ENCODE assay signal across 24 cellular contexts in genomic region chr2:217367464-217367863, GRCh38.
DNase-seq lines count a peak whose midpoint lies in the region; ATAC-seq, FAIRE-seq and TF ChIP-seq lines count a peak whose summit lies in the region.
"Had no signal": no experiment of that assay in that cellular context is flagged by ENCODE, and none has a peak within 500 bp of the region (broad histone marks: within the 10 kb centered on the region; RNA-seq: fewer than 3 reads in every experiment).

No MANE protein-coding gene starts in this region.

- BruUV-seq in mammary epithelial cell (replicated peaks; lab: Mats Ljungman, UMichigan), result no TSS peak
- no TSS peak for BruUV-seq in A673 (replicated peaks; lab: Mats Ljungman, UMichigan)

- H3K27me3 Mint-ChIP-seq in astrocyte (ENCODE audit: low read depth, unreplicated experiment), result no peaks in the 10 kb centered on the region
- H3K27me3 Mint-ChIP-seq: CD4-positive, alpha-beta memory T cell had no signal

- H2AFZ ChIP-seq in mammary epithelial cell (ENCODE audit: low read depth, low read length), result peak overlapping the region; percentile 9
- H2AFZ ChIP-seq in astrocyte (ENCODE audit: low read depth, low read length), result peak overlapping the region; percentile 7

- no peaks in the 10 kb centered on the region for H3K36me3 ChIP-seq in mammary epithelial cell (ENCODE audit: insufficient read depth, low read length)
- no peaks in the 10 kb centered on the region for H3K36me3 ChIP-seq in breast epithelium
- no peaks in the 10 kb centered on the region for H3K36me3 ChIP-seq in astrocyte (ENCODE audit: insufficient read depth, low read length)
- H3K36me3 ChIP-seq in kidney epithelial cell (ENCODE audit: control insufficient read depth, insufficient read depth, low read length), result no peaks in the 10 kb centered on the region
- H3K36me3 ChIP-seq in A673 (ENCODE audit: insufficient read depth, low read length, poor library complexity, severe bottlenecking), result no peaks in the 10 kb centered on the region
- no peaks in the 10 kb centered on the region for H3K36me3 ChIP-seq in psoas muscle (ENCODE audit: insufficient read depth in 1 of 2, low read depth in 1 of 2)

- peak; percentile 33 for DNase-seq in mammary epithelial cell
- no peak for DNase-seq in breast epithelium (ENCODE audit: low spot score in 2 of 2)
- peak; percentile 41 for DNase-seq in astrocyte (ENCODE audit: low read depth)
- peak; percentile 19 for DNase-seq in kidney epithelial cell (ENCODE audit: low read depth)
- DNase-seq in A673 (ENCODE audit: low spot score), result no peak
- DNase-seq in NCI-H345 (lab: John Stamatoyannopoulos, UW), result no peak
- DNase-seq in psoas muscle, result no peak
- DNase-seq in Right ventricle myocardium superior, result no peak
- DNase-seq: ACHN; activated CD4-positive, alpha-beta T cell treated with anti-CD3 and anti-CD28 coated beads, Interleukin-2, amount 50 U/mL, for 1 hour; activated CD8-positive, alpha-beta memory T cell treated with anti-CD3 and anti-CD28 coated beads, Interleukin-2, amount 50 U/mL, for 48 hours; activated gamma-delta T cell treated with Interleukin-2 at 50 U/mL for 16 hours; amygdala; CD4-positive, alpha-beta memory T cell; DND-41; GOT3; NCI-H1694 treated with DMSO at 0.1 percent for 48 hours; posterior cingulate gyrus; stimulated activated CD4-positive, alpha-beta T cell treated with anti-CD3 and anti-CD28 coated beads, Interleukin-4, amount 100 ng/mL, for 4 hours; substantia nigra had no signal

- TF ChIP-seq POLR2A in breast epithelium (IDR thresholded peaks at IDR 0.05), result no peak

- no peak for FAIRE-seq in astrocyte (lab: Jason Lieb, UNC)
- FAIRE-seq: colon, frontal cortex had no signal

- peaks cover 37% of the 10 kb centered on the region for H3K4me1 ChIP-seq in mammary epithelial cell (ENCODE audit: insufficient read depth, low read length)
- H3K4me1 ChIP-seq in breast epithelium, result peaks cover 0 to 3% of the 10 kb centered on the region in 2 donors
- peaks cover 46% of the 10 kb centered on the region for H3K4me1 ChIP-seq in astrocyte (ENCODE audit: insufficient read depth, low read length)
- peaks cover 16% of the 10 kb centered on the region for H3K4me1 ChIP-seq in A673 (ENCODE audit: insufficient read depth, low read length, poor library complexity, severe bottlenecking)
- peaks cover 13% of the 10 kb centered on the region for H3K4me1 ChIP-seq in psoas muscle

- intact Hi-C loops in mammary epithelial cell (cut with micrococcal nuclease) (no loop called here), breast epithelium (cut with DNase I; ENCODE audit: low total_unique reads) (no loop called here), A673 (cut with micrococcal nuclease; ENCODE audit: unreplicated experiment) (loop anchor here (5.0 kb wide), 1 partner anchor 40 kb away; no protein-coding TSS in a partner anchor), psoas muscle (cut with DNase I) (no loop called here), Right ventricle myocardium superior (cut with DNase I) (no loop called here)

- in situ Hi-C loops in mammary epithelial cell (cut with MboI; ENCODE audit: low sequenced_read_pairs in 2 of 2), result loop anchor here in 1 of 2 donors (10.0 kb wide), 1 partner anchor 137 kb away; no protein-coding TSS in a partner anchor

- no peaks in the 10 kb centered on the region for H3K36me3 Mint-ChIP-seq in astrocyte (ENCODE audit: low read depth, unreplicated experiment)
- H3K36me3 Mint-ChIP-seq: CD4-positive, alpha-beta memory T cell had no signal

- H3K27me3 ChIP-seq in mammary epithelial cell (ENCODE audit: insufficient read depth, low read length) (no peaks in the 10 kb centered on the region), breast epithelium (no peaks in the 10 kb centered on the region), astrocyte (ENCODE audit: insufficient read depth, low read length) (no peaks in the 10 kb centered on the region), kidney epithelial cell (ENCODE audit: control insufficient read depth, insufficient read depth, low read length) (no peaks in the 10 kb centered on the region), A673 (replicated peaks; ENCODE audit: insufficient read depth, low read depth, low read length, poor library complexity) (no peaks in the 10 kb centered on the region), psoas muscle (ENCODE audit: insufficient read depth in 3 of 3, low read length in 2 of 3) (no peaks in the 10 kb centered on the region)

- WGBS in mammary epithelial cell (ENCODE audit: low coverage, missing lambda C conversion rate), result 52% methylated on average over 4 of the region's 4 CpGs
- 91 to 97% (median 92%) methylated on average over 4 of the region's 4 CpGs for WGBS in psoas muscle, 3 donors

- H3K4me3 ChIP-seq in mammary epithelial cell (replicated peaks in 1 of 3; ENCODE audit: insufficient read depth in 1 of 3, low read depth in 2 of 3, low read length in 3 of 3) (no peak overlapping the region), breast epithelium (no peak overlapping the region), astrocyte (ENCODE audit: insufficient read depth, low read depth, low read length) (no peak overlapping the region), kidney epithelial cell (ENCODE audit: low read depth, low read length) (no peak overlapping the region), A673 (ENCODE audit: low read depth, low read length, poor library complexity, severe bottlenecking) (no peak overlapping the region), psoas muscle (no peak overlapping the region)
- H3K4me3 ChIP-seq: skin epidermis had no signal

- H3K4me1 Mint-ChIP-seq in astrocyte (ENCODE audit: low read depth, unreplicated experiment), result peaks cover 29% of the 10 kb centered on the region

- dilution Hi-C loops in mammary epithelial cell (cut with HindIII; ENCODE audit: low sequenced_read_pairs), result no loop called here

- POLR2A ChIA-PET in A673 (lab: Charles Lee; ENCODE audit: low non-redundant PET), result no interaction called here

- H3K4me3 Mint-ChIP-seq in astrocyte (ENCODE audit: unreplicated experiment), result no peak overlapping the region
- H3K4me3 Mint-ChIP-seq: CD4-positive, alpha-beta memory T cell had no signal

- H3K9me3 ChIP-seq in mammary epithelial cell (replicated peaks; ENCODE audit: insufficient read depth, low read length) (no peaks in the 10 kb centered on the region), breast epithelium (no peaks in the 10 kb centered on the region), astrocyte (ENCODE audit: insufficient read depth, low read depth, low read length) (no peaks in the 10 kb centered on the region), A673 (ENCODE audit: low read depth, low read length, poor library complexity, severe bottlenecking) (no peaks in the 10 kb centered on the region), psoas muscle (no peaks in the 10 kb centered on the region)

- ATAC-seq in psoas muscle (no peak), Right ventricle myocardium superior (ENCODE audit: poor library complexity) (no peak)
- ATAC-seq: Panc1 had no signal

- H3K79me2 ChIP-seq in mammary epithelial cell (ENCODE audit: insufficient read depth, low read length) (no peaks in the 10 kb centered on the region), astrocyte (ENCODE audit: insufficient read depth, low read length) (no peaks in the 10 kb centered on the region)

- no peak overlapping the region for H3K27ac Mint-ChIP-seq in astrocyte (ENCODE audit: unreplicated experiment)
- H3K27ac Mint-ChIP-seq: CD4-positive, alpha-beta memory T cell had no signal

- TF ChIP-seq CTCF in mammary epithelial cell (conservative IDR thresholded peaks at IDR 0.05 in 1 of 2, IDR thresholded peaks at IDR 0.05 in 1 of 2; ENCODE audit: extremely low read depth in 1 of 2, insufficient read depth in 1 of 2, low read depth in 1 of 2, low read length in 2 of 2) (no peak), breast epithelium (IDR thresholded peaks at IDR 0.05) (no peak), astrocyte (IDR thresholded peaks at IDR 0.05; ENCODE audit: insufficient read depth, low read depth, low read length) (peak; percentile 2), kidney epithelial cell (IDR thresholded peaks at IDR 0.05; ENCODE audit: insufficient read depth, low read length, poor library complexity, severe bottlenecking) (no peak), A673 (conservative IDR thresholded peaks at IDR 0.05; ENCODE audit: low read depth, low read length) (no peak), psoas muscle (IDR thresholded peaks at IDR 0.05) (no peak)

- peaks cover 2% of the 10 kb centered on the region for H3K9me3 Mint-ChIP-seq in astrocyte (ENCODE audit: unreplicated experiment)

- CTCF ChIA-PET in mammary epithelial cell (lab: Charles Lee; ENCODE audit: low non-redundant PET), result no interaction called here
- CTCF ChIA-PET in A673 (lab: Charles Lee), result no interaction called here

- no peak overlapping the region for H3K4me2 ChIP-seq in mammary epithelial cell (ENCODE audit: insufficient read depth, low read depth, low read length)
- H3K4me2 ChIP-seq in astrocyte (ENCODE audit: low read length), result peak overlapping the region; percentile 28

- H3K9ac ChIP-seq in mammary epithelial cell (ENCODE audit: insufficient read depth, low read length), result no peak overlapping the region
- H3K9ac ChIP-seq in astrocyte (ENCODE audit: low read length), result no peak overlapping the region

- H3K27ac ChIP-seq in mammary epithelial cell (ENCODE audit: insufficient read depth, low read depth, low read length) (peak overlapping the region; percentile 32), breast epithelium (no peak overlapping the region), astrocyte (ENCODE audit: low read depth, low read length) (peak overlapping the region; percentile 22), A673 (ENCODE audit: low read depth, low read length, poor library complexity, severe bottlenecking) (no peak overlapping the region), psoas muscle (no peak overlapping the region)
- H3K27ac ChIP-seq: skin epidermis had no signal

- no peaks in the 10 kb centered on the region for H4K20me1 ChIP-seq in mammary epithelial cell (ENCODE audit: insufficient read depth, low read length)
- H4K20me1 ChIP-seq in astrocyte (ENCODE audit: insufficient read depth, low read length), result no peaks in the 10 kb centered on the region

Comparison
In these comparisons a context has a peak if more than half of its experiments do, and no peak if none do; other contexts are left out.
1. DNase-seq: peak in mammary epithelial cell (single experiment), astrocyte (single experiment) and kidney epithelial cell (single experiment); none in breast epithelium (0 of 2), A673 (single experiment), NCI-H345 (single experiment), psoas muscle (0 of 2) and Right ventricle myocardium superior (single experiment).
2. H3K27ac ChIP-seq: peak in mammary epithelial cell (single experiment) and astrocyte (single experiment); none in breast epithelium (0 of 2), A673 (single experiment) and psoas muscle (single experiment).